ENCODE assay signal across 2 cellular contexts in genomic region chr16:77375396-77375795, GRCh38.
TF ChIP-seq lines count a peak whose summit lies in the region.

No MANE protein-coding gene starts in this region.

TF ChIP-seq in GM23338, 12 proteins besides CTCF, POLR2A, EP300 and RAD21:
- TF ChIP-seq EZH2 (IDR thresholded peaks at IDR 0.05; ENCODE audit: low read depth, unreplicated experiment) (no peak), ZNF114 (CRISPR knock-in tag; IDR thresholded peaks at IDR 0.05) (no peak), CREB1 (CRISPR knock-in tag; IDR thresholded peaks at IDR 0.05; ENCODE audit: low read depth) (no peak), POLR2AphosphoS5 (IDR thresholded peaks at IDR 0.05; ENCODE audit: low read depth) (no peak)

TF ChIP-seq in HEK293, 187 proteins besides CTCF, POLR2A, EP300 and RAD21:
- no peak for TF ChIP-seq ZBTB10 (tag by site-specific recombination; IDR thresholded peaks at IDR 0.05)
- TF ChIP-seq ZNF433 (tag by site-specific recombination; IDR thresholded peaks at IDR 0.05; ENCODE audit: low read depth): no peak
- no peak for TF ChIP-seq ZNF155 (tag by site-specific recombination; IDR thresholded peaks at IDR 0.05)
- TF ChIP-seq ZNF133 (tag by site-specific recombination; IDR thresholded peaks at IDR 0.05): peak; percentile 49; the same call in 1 of the 2 replicates
TF ChIP-seq in HEK293: peak in this region for 1.
